Comparison of ENCODE assay signal across 24 cellular contexts in genomic region chr1:68081775-68082283, GRCh38. TPM values are rescaled to one million over a fixed set of nuclear protein-coding genes. Genes with fewer than 3 reads are reported as not detected.
"Had no signal": no experiment of that assay in that cellular context is flagged by ENCODE, and none has a peak within 500 bp of the region (broad histone marks: within the 10 kb centered on the region; RNA-seq: fewer than 3 reads in every experiment).

No MANE protein-coding gene starts in this region.

- DNase-seq: colonic mucosa; cortex of kidney; effector CD8-positive, alpha-beta T cell; effector memory CD8-positive, alpha-beta T cell; endodermal cell; erythroblast; esophagus squamous epithelium; foreskin fibroblast; foreskin melanocyte; gastrocnemius medialis; glutamatergic neuron; head of caudate nucleus; heart right ventricle; hippocampal formation; left cardiac atrium; left lung; left ventricle myocardium superior; lower lobe of right lung; mesenchymal stem cell; mucosa of descending colon; naive B cell; naive thymus-derived CD8-positive, alpha-beta T cell had no signal

- ATAC-seq: effector memory CD8-positive, alpha-beta T cell; esophagus mucosa; gastrocnemius medialis; heart right ventricle; left cardiac atrium; left lung; left ventricle myocardium superior; lower lobe of right lung; mucosa of descending colon; naive thymus-derived CD8-positive, alpha-beta T cell had no signal

- H3K36me3 ChIP-seq: colonic mucosa, esophagus squamous epithelium, gastrocnemius medialis, heart right ventricle, left lung, lower lobe of right lung had no signal

- H3K4me3 ChIP-seq: colonic mucosa, esophagus squamous epithelium, gastrocnemius medialis, heart right ventricle, left lung, lower lobe of right lung, mucosa of descending colon had no signal

- H3K27me3 ChIP-seq: colonic mucosa, esophagus squamous epithelium, gastrocnemius medialis, heart right ventricle, left lung had no signal

- H3K9me3 ChIP-seq: colonic mucosa, esophagus squamous epithelium, gastrocnemius medialis, heart right ventricle, left lung, lower lobe of right lung, mucosa of descending colon had no signal

- H3K27ac ChIP-seq: colonic mucosa, epithelial cell of prostate, esophagus squamous epithelium, gastrocnemius medialis, heart right ventricle, left lung, lower lobe of right lung had no signal

- H3K4me1 ChIP-seq: colonic mucosa, esophagus squamous epithelium, gastrocnemius medialis, heart right ventricle, left lung, lower lobe of right lung had no signal

RNA-seq across cellular contexts. Expression of gene DIRAS3, which starts 31.4 kb away (rescaled TPM):
- total RNA-seq: naive thymus-derived CD8-positive, alpha-beta T cell had no signal
- polyA plus RNA-seq: naive thymus-derived CD8-positive, alpha-beta T cell had no signal
